In genomic region chr11:13701506-13701905, GRCh38 we compare ENCODE assay signal across 16 cellular contexts.
"Had no signal": no experiment of that assay in that cellular context is flagged by ENCODE, and none has a peak within 500 bp of the region (broad histone marks: within the 10 kb centered on the region; RNA-seq: fewer than 3 reads in every experiment).

No MANE protein-coding gene starts in this region.

- H3K4me3 ChIP-seq: coronary artery, esophagus squamous epithelium, thyroid gland had no signal

- ATAC-seq: activated CD4-positive, CD25-positive, alpha-beta regulatory T cell treated with anti-CD3 and anti-CD28 coated beads, Interleukin-2, amount 50 U/mL, for 24 hours; left ventricle myocardium superior; naive thymus-derived CD8-positive, alpha-beta T cell; stimulated activated memory B cell treated with anti-CD40 and anti-IgM and Interleukin-4, amounts not matched to agents 10 μg/mL and 1 μg/mL and 100 μg/mL, for 72 hours had no signal

- H3K9me3 ChIP-seq: esophagus squamous epithelium, thyroid gland had no signal

- DNase-seq: activated naive CD4-positive, alpha-beta T cell; activated naive CD8-positive, alpha-beta T cell treated with anti-CD3 and anti-CD28 coated beads, Interleukin-2, amount 10 ng/mL, durations not matched to agents 7 days and 5 days; activated T-cell treated with anti-CD3 and anti-CD28 coated beads for 4 hours; central memory CD4-positive, alpha-beta T cell; esophagus squamous epithelium; glutamatergic neuron; hypothalamus; left ventricle myocardium superior; mesenchymal stem cell; naive thymus-derived CD8-positive, alpha-beta T cell; posterior cingulate gyrus; stimulated activated CD4-positive, alpha-beta T cell treated with anti-CD3 and anti-CD28 coated beads, Interleukin-2, amount 100 ng/mL, for 48 hours; thyroid gland had no signal

- H3K4me1 ChIP-seq: esophagus squamous epithelium, thyroid gland had no signal

- H3K27me3 ChIP-seq: esophagus squamous epithelium, thyroid gland had no signal

- H3K36me3 ChIP-seq: thyroid gland had no signal

- H3K27ac ChIP-seq: coronary artery, esophagus squamous epithelium, thyroid gland had no signal
